Comparison of ENCODE assay signal across 13 cellular contexts in the genomic region with DNA sequence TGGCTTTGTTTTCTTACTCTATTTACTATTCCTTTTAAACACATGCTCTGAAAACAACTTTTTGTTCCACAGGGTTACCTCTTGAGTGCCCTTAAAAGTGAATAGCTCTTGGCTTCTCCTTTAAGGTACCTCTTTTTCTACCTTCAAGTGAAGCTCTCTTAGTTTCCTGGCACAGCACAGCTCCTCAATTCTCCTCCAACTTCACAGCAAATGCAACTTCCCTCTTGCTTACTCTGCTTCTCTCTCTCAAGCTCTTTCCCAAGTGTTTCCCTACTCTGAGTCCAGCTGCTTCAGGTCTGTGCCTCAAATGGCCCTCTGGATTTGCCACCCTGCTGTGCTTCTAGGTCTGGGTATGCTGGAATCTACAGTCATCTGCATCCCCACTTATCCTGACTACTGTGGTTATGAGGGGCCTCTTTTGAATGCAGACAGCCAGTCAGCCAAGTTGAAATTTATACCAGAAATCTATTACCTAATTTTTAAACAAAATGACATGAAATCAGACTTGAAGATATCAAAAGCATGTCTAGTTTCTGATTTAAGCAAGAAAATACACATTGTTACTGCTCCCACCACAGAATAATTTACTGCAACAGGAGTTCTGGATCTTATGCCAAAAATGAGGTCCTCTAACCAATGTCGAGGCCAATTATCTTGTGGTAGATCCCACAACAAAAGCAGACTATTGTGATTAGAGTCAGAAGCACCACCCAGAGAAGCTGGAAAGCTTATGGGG.
"Had no signal": no experiment of that assay in that cellular context is flagged by ENCODE, and none has a peak within 500 bp of the region (broad histone marks: within the 10 kb centered on the region; RNA-seq: fewer than 3 reads in every experiment).

No MANE protein-coding gene starts in this region.

- H3K27ac ChIP-seq: right atrium auricular region, skin epidermis, thoracic aorta, uterus had no signal

- H3K36me3 ChIP-seq: right atrium auricular region, stomach, thoracic aorta, uterus had no signal

- DNase-seq: activated CD4-positive, alpha-beta T cell treated with anti-CD3 and anti-CD28 coated beads, Interleukin-2, amount 50 U/mL, for 1 hour; activated naive CD4-positive, alpha-beta T cell treated with anti-CD3 and anti-CD28 coated beads, Interleukin-2, amount 50 U/mL, for 16 hours; amygdala; kidney; midbrain; naive B cell; stimulated activated CD4-positive, alpha-beta T cell treated with anti-CD3 and anti-CD28 coated beads, Interleukin-4, amount 100 ng/mL, for 4 hours; stomach; T-helper 17 cell; uterus had no signal

- H3K27ac Mint-ChIP-seq: naive B cell, T-helper 17 cell had no signal

- H3K4me1 Mint-ChIP-seq: naive B cell, T-helper 17 cell had no signal

- ATAC-seq: T-helper 17 cell had no signal

- H3K27me3 ChIP-seq: right atrium auricular region, stomach, uterus had no signal

- H3K4me1 ChIP-seq: uterus had no signal

- H3K9me3 ChIP-seq: right atrium auricular region, stomach, thoracic aorta, uterus had no signal

- H3K9me3 Mint-ChIP-seq: naive B cell had no signal

- H3K4me3 ChIP-seq: right atrium auricular region, skin epidermis, stomach, thoracic aorta, uterus had no signal

- H3K4me3 Mint-ChIP-seq: naive B cell, T-helper 17 cell had no signal

- H3K36me3 Mint-ChIP-seq: naive B cell had no signal

- H3K27me3 Mint-ChIP-seq: naive B cell, T-helper 17 cell had no signal
